ENCODE assay signal across 8 cellular contexts in genomic region chr5:4868140-4868735, GRCh38.
DNase-seq lines count a peak whose midpoint lies in the region; ATAC-seq lines count a peak whose summit lies in the region.

No MANE protein-coding gene starts in this region.

- H3K4me3 Mint-ChIP-seq in activated CD8-positive, alpha-beta memory T cell treated with anti-CD3 and anti-CD28 coated beads, Interleukin-2, amount 10 ng/mL, durations not matched to agents 7 days and 5 days = no peak overlapping the region

- peaks cover 26% of the 10 kb centered on the region for H3K27me3 ChIP-seq in adipocyte (replicated peaks; ENCODE audit: control insufficient read depth, insufficient read depth, low read length)

- no peaks in the 10 kb centered on the region for H3K27me3 Mint-ChIP-seq in activated CD8-positive, alpha-beta memory T cell treated with anti-CD3 and anti-CD28 coated beads, Interleukin-2, amount 10 ng/mL, durations not matched to agents 7 days and 5 days

- peak; percentile 45 for DNase-seq in activated CD8-positive, alpha-beta memory T cell treated with anti-CD3 and anti-CD28 coated beads, Interleukin-2, amount 10 ng/mL, durations not matched to agents 7 days and 5 days
- DNase-seq in activated CD8-positive, alpha-beta memory T cell treated with anti-CD3 and anti-CD28 coated beads for 24 hours = no peak
- DNase-seq in NCI-H524 treated with DMSO at 0.1 percent for 48 hours (lab: John Stamatoyannopoulos, UW) (peak; percentile 21), adipocyte (ENCODE audit: low read depth) (peak; percentile 16), hippocampal formation (lab: John Stamatoyannopoulos, UW) (peak; percentile 13 to 44)
- DNase-seq in stimulated activated CD4-positive, alpha-beta T cell treated with anti-CD3 and anti-CD28 coated beads, Interleukin-15, amount 100 ng/mL, for 48 hours (ENCODE audit: low read depth in 2 of 2) = peak; percentile 17 to 35

- no peaks in the 10 kb centered on the region for H3K9me3 ChIP-seq in adipocyte (ENCODE audit: control insufficient read depth, low read length)

- no peak overlapping the region for H3K4me3 ChIP-seq in adipocyte (ENCODE audit: low read length)

- H3K4me1 Mint-ChIP-seq in activated CD8-positive, alpha-beta memory T cell treated with anti-CD3 and anti-CD28 coated beads, Interleukin-2, amount 10 ng/mL, durations not matched to agents 7 days and 5 days = no peaks in the 10 kb centered on the region

- no peaks in the 10 kb centered on the region for H3K36me3 ChIP-seq in adipocyte (ENCODE audit: control insufficient read depth, insufficient read depth, low read length, severe bottlenecking)

- ATAC-seq in activated CD8-positive, alpha-beta memory T cell treated with anti-CD3 and anti-CD28 coated beads, Interleukin-2, amount 10 ng/mL, durations not matched to agents 7 days and 5 days = no peak
- peak; percentile 65 for ATAC-seq in HG02642 (IDR thresholded peaks at IDR 0.05; ENCODE audit: poor library complexity, unreplicated experiment)
- no peak for ATAC-seq in HG03378 (IDR thresholded peaks at IDR 0.05; ENCODE audit: unreplicated experiment)

- no peaks in the 10 kb centered on the region for H3K4me1 ChIP-seq in adipocyte (ENCODE audit: control insufficient read depth, insufficient read depth, low read length)

- no peaks in the 10 kb centered on the region for H3K9me3 Mint-ChIP-seq in activated CD8-positive, alpha-beta memory T cell treated with anti-CD3 and anti-CD28 coated beads, Interleukin-2, amount 10 ng/mL, durations not matched to agents 7 days and 5 days (ENCODE audit: low read depth)

- CTCF ChIA-PET in activated CD8-positive, alpha-beta memory T cell treated with anti-CD3 and anti-CD28 coated beads, Interleukin-2, amount 10 ng/mL, durations not matched to agents 7 days and 5 days (lab: Charles Lee) = interaction anchor here (1.0 kb wide), 1 partner anchor 12 kb away, joined by 6 read pairs; no protein-coding TSS in a partner anchor

- no peak overlapping the region for H3K27ac Mint-ChIP-seq in activated CD8-positive, alpha-beta memory T cell treated with anti-CD3 and anti-CD28 coated beads, Interleukin-2, amount 10 ng/mL, durations not matched to agents 7 days and 5 days

- H3K9ac ChIP-seq in adipocyte (ENCODE audit: low read length) = no peak overlapping the region

- H3K36me3 Mint-ChIP-seq in activated CD8-positive, alpha-beta memory T cell treated with anti-CD3 and anti-CD28 coated beads, Interleukin-2, amount 10 ng/mL, durations not matched to agents 7 days and 5 days = no peaks in the 10 kb centered on the region
